20 cellular contexts compared by ENCODE assay signal in genomic region chr10:125639846-125640245, GRCh38. TPM values are rescaled to one million over a fixed set of nuclear protein-coding genes. Genes with fewer than 3 reads are reported as not detected.
DNase-seq lines count a peak whose midpoint lies in the region; ATAC-seq and TF ChIP-seq lines count a peak whose summit lies in the region.
"Had no signal": no experiment of that assay in that cellular context is flagged by ENCODE, and none has a peak within 500 bp of the region (broad histone marks: within the 10 kb centered on the region; RNA-seq: fewer than 3 reads in every experiment).

No MANE protein-coding gene starts in this region.

- H3K27me3 ChIP-seq in skeletal muscle satellite cell (ENCODE audit: control insufficient read depth, insufficient read depth, low read length) = peaks cover 20% of the 10 kb centered on the region
- H3K27me3 ChIP-seq: Peyer's patch, SJCRH30 had no signal

- H3K4me1 Mint-ChIP-seq in HFFc6 (ENCODE audit: low read depth) = peaks cover 14% of the 10 kb centered on the region
- no peaks in the 10 kb centered on the region for H3K4me1 Mint-ChIP-seq in natural killer cell treated with Interleukin-12 subunit alpha and Interleukin-12 subunit beta and Interleukin-15 and Interleukin-18, amount 100 ng/mL, for 72 hours (ENCODE audit: low read depth in 2 of 2)
- H3K4me1 Mint-ChIP-seq: IgD-negative memory B cell had no signal

- TF ChIP-seq CTCF in HFFc6 (IDR thresholded peaks at IDR 0.05) = no peak
- TF ChIP-seq CTCF in fibroblast of the aortic adventitia (IDR thresholded peaks at IDR 0.05; ENCODE audit: insufficient read depth, low read length) = no peak

- H3K27ac Mint-ChIP-seq in HFFc6 = peak overlapping the region; percentile 6; the same call in 1 of the 2 replicates
- no peak overlapping the region for H3K27ac Mint-ChIP-seq in natural killer cell treated with Interleukin-12 subunit alpha and Interleukin-12 subunit beta and Interleukin-15 and Interleukin-18, amount 100 ng/mL, for 72 hours
- H3K27ac Mint-ChIP-seq: IgD-negative memory B cell had no signal

- H3K9ac ChIP-seq in skeletal muscle satellite cell (ENCODE audit: low read depth, low read length) = no peak overlapping the region

- DNase-seq in AG20443 (ENCODE audit: low spot score) = peak; percentile 56
- DNase-seq in HFFc6 = peak; percentile 39
- peak; percentile 9 for DNase-seq in fibroblast of the aortic adventitia (ENCODE audit: low read depth)
- DNase-seq in activated CD4-positive, alpha-beta T cell treated with anti-CD3 and anti-CD28 coated beads for 1 hour = no peak
- no peak for DNase-seq in natural killer cell treated with Interleukin-12 subunit alpha and Interleukin-12 subunit beta and Interleukin-15 and Interleukin-18, amount 100 ng/mL, for 72 hours (ENCODE audit: low spot score)
- DNase-seq: DMS53, EL, NCI-H1105, NCI-H146, NCI-H2029, NCI-H2171, NCI-H345, NCI-H526, Peyer's patch, SJCRH30 had no signal

- H3K4me2 ChIP-seq in skeletal muscle satellite cell (ENCODE audit: low read length) = peak overlapping the region; percentile 14

- no peaks in the 10 kb centered on the region for H3K36me3 Mint-ChIP-seq in HFFc6 (ENCODE audit: low read depth)
- H3K36me3 Mint-ChIP-seq in natural killer cell treated with Interleukin-12 subunit alpha and Interleukin-12 subunit beta and Interleukin-15 and Interleukin-18, amount 100 ng/mL, for 72 hours = no peaks in the 10 kb centered on the region

- no peak for ATAC-seq in natural killer cell treated with Interleukin-12 subunit alpha and Interleukin-12 subunit beta and Interleukin-15 and Interleukin-18, amount 100 ng/mL, for 72 hours
- ATAC-seq in GM19351 (IDR thresholded peaks at IDR 0.05; ENCODE audit: unreplicated experiment) = no peak

- H3K4me1 ChIP-seq in skeletal muscle satellite cell (ENCODE audit: control insufficient read depth, insufficient read depth, low read length) = no peaks in the 10 kb centered on the region
- H3K4me1 ChIP-seq: Peyer's patch, SJCRH30 had no signal

- no peak overlapping the region for H3K4me3 ChIP-seq in fibroblast of the aortic adventitia (ENCODE audit: low read depth, low read length)
- H3K4me3 ChIP-seq in skeletal muscle satellite cell (ENCODE audit: low read length) = no peak overlapping the region
- H3K4me3 ChIP-seq: Peyer's patch, SJCRH30 had no signal

- H3K4me3 Mint-ChIP-seq in HFFc6 = peak overlapping the region; percentile 9; the same call in 1 of the 2 replicates
- no peak overlapping the region for H3K4me3 Mint-ChIP-seq in natural killer cell treated with Interleukin-12 subunit alpha and Interleukin-12 subunit beta and Interleukin-15 and Interleukin-18, amount 100 ng/mL, for 72 hours
- H3K4me3 Mint-ChIP-seq: IgD-negative memory B cell had no signal

- no peaks in the 10 kb centered on the region for H3K9me3 Mint-ChIP-seq in HFFc6
- H3K9me3 Mint-ChIP-seq in natural killer cell treated with Interleukin-12 subunit alpha and Interleukin-12 subunit beta and Interleukin-15 and Interleukin-18, amount 100 ng/mL, for 72 hours = no peaks in the 10 kb centered on the region

- H3K27me3 Mint-ChIP-seq in HFFc6 (ENCODE audit: insufficient read depth) = peaks cover 25% of the 10 kb centered on the region
- peaks cover 24 to 43% of the 10 kb centered on the region in 2 donors for H3K27me3 Mint-ChIP-seq in natural killer cell treated with Interleukin-12 subunit alpha and Interleukin-12 subunit beta and Interleukin-15 and Interleukin-18, amount 100 ng/mL, for 72 hours

- no peaks in the 10 kb centered on the region for H3K9me3 ChIP-seq in skeletal muscle satellite cell (replicated peaks; ENCODE audit: low read length)
- H3K9me3 ChIP-seq: Peyer's patch, SJCRH30 had no signal

- H3K36me3 ChIP-seq in skeletal muscle satellite cell (ENCODE audit: insufficient read depth, low read length) = no peaks in the 10 kb centered on the region
- H3K36me3 ChIP-seq: Peyer's patch, SJCRH30 had no signal

RNA-seq across cellular contexts. Expression of gene TEX36, which starts 43.1 kb away (rescaled TPM):
- total RNA-seq in HFFc6 (2021; fragmentation: NEBNext Ultra II Directional; extraction: Animal tissue kit (Norgen Biotek cat#: 25700)) = not detected
- 2.1 TPM in 1 of 2 replicates, not detected in the other for total RNA-seq in fibroblast of the aortic adventitia (ENCODE audit: low replicate concordance)
- total RNA-seq in skeletal muscle satellite cell (2012; rRNA removed) = not detected in 2 replicates
- total RNA-seq in natural killer cell treated with Interleukin-12 subunit alpha and Interleukin-12 subunit beta and Interleukin-15 and Interleukin-18, amount 100 ng/mL, for 72 hours = not detected
- total RNA-seq: H1, OCI-LY7, Peyer's patch, SJCRH30 had no signal

Comparison
In these comparisons a context has a peak if more than half of its experiments do, and no peak if none do; other contexts are left out.
1. DNase-seq: peak in AG20443 (single experiment), HFFc6 (single experiment) and fibroblast of the aortic adventitia (single experiment); none in activated CD4-positive, alpha-beta T cell treated with anti-CD3 and anti-CD28 coated beads for 1 hour (single experiment) and natural killer cell treated with Interleukin-12 subunit alpha and Interleukin-12 subunit beta and Interleukin-15 and Interleukin-18, amount 100 ng/mL, for 72 hours (single experiment).